In the genomic region with DNA sequence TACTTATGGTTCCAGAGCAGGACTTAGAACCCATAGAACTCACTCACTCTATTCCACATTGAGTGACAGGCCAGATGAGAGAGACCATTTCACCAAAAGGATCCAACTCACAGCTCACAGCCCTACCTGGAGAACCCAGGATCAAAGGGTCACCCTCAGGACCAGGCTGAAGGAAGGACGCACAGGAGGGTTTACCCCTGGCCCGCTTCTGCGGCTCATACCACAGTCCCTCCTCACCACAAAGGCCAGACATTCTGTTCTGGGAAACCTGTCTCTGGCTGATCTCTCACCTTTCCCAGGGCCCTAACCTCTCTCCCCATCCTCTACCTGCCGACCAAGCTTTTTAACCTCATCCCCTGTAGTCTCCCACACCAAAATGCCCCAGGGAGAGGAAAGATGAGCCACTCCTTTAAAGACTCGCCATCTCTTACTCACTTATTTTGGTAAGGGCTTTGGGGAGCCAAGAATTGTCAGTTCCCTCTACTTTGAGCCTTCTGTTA, we compare ENCODE assay signal across 1 cellular context.
A peak's percentile ranks its signal among the peaks of the same experiment; 100 is the strongest.
TF ChIP-seq lines count a peak whose summit lies in the region.

No MANE protein-coding gene starts in this region.

TF ChIP-seq in GM12878, 131 proteins besides CTCF, POLR2A, EP300 and RAD21:
- TF ChIP-seq, protein P1, sequence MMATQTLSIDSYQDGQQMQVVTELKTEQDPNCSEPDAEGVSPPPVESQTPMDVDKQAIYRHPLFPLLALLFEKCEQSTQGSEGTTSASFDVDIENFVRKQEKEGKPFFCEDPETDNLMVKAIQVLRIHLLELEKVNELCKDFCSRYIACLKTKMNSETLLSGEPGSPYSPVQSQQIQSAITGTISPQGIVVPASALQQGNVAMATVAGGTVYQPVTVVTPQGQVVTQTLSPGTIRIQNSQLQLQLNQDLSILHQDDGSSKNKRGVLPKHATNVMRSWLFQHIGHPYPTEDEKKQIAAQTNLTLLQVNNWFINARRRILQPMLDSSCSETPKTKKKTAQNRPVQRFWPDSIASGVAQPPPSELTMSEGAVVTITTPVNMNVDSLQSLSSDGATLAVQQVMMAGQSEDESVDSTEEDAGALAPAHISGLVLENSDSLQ (IDR thresholded peaks at IDR 0.05): peak; percentile 68
- TF ChIP-seq HSF1 (IDR thresholded peaks at IDR 0.05; ENCODE audit: low read depth, low read length): no peak
